21 cellular contexts compared by ENCODE assay signal in genomic region chr4:138297743-138298405, GRCh38. TPM values are rescaled to one million over a fixed set of nuclear protein-coding genes. Genes with fewer than 3 reads are reported as not detected.
"Had no signal": no experiment of that assay in that cellular context is flagged by ENCODE, and none has a peak within 500 bp of the region (broad histone marks: within the 10 kb centered on the region; RNA-seq: fewer than 3 reads in every experiment).

No MANE protein-coding gene starts in this region.

- DNase-seq: activated CD4-positive, alpha-beta T cell treated with anti-CD3 and anti-CD28 coated beads for 1 hour; activated CD4-positive, alpha-beta T cell treated with anti-CD3 and anti-CD28 coated beads, Interleukin-2, amount 50 U/mL, for 48 hours; activated CD8-positive, alpha-beta memory T cell treated with anti-CD3 and anti-CD28 coated beads, Interleukin-2, amount 10 ng/mL, durations not matched to agents 7 days and 5 days; activated effector memory CD4-positive, alpha-beta T cell treated with anti-CD3 and anti-CD28 coated beads, Interleukin-2, amount 50 U/mL, for 16 hours; activated T-cell treated with anti-CD3 and anti-CD28 coated beads, Interleukin-2, amount 50 U/mL, for 4 hours; amygdala; brain microvascular endothelial cell; cerebellar nuclear complex; effector memory CD8-positive, alpha-beta T cell; left cardiac atrium; mucosa of descending colon; naive thymus-derived CD8-positive, alpha-beta T cell; nucleus accumbens; right cardiac atrium; spleen; stimulated activated CD4-positive, alpha-beta T cell treated with anti-CD3 and anti-CD28 coated beads, Interleukin-1b, Interleukin-23, amount 100 ng/mL, for 48 hours; stimulated activated naive B cell treated with anti-CD40 and anti-IgM and Interleukin-4, amounts not matched to agents 10 μg/mL and 1 μg/mL and 100 μg/mL, for 72 hours had no signal

- H3K9me3 ChIP-seq: mucosa of descending colon, spleen, tibial nerve, vagina had no signal

- H3K27me3 ChIP-seq: brain microvascular endothelial cell, spleen, tibial nerve, vagina had no signal

- H3K36me3 ChIP-seq: brain microvascular endothelial cell, spleen, tibial nerve, vagina had no signal

- H3K27ac ChIP-seq: brain microvascular endothelial cell, tibial nerve, vagina had no signal

- H3K4me3 ChIP-seq: lung, mucosa of descending colon, spleen, tibial nerve, vagina had no signal

- H3K4me1 ChIP-seq: spleen, tibial nerve, vagina had no signal

- ATAC-seq: activated CD8-positive, alpha-beta memory T cell treated with anti-CD3 and anti-CD28 coated beads, Interleukin-2, amount 10 ng/mL, durations not matched to agents 7 days and 5 days; activated naive CD4-positive, alpha-beta T cell treated with anti-CD3 and anti-CD28 coated beads, Interleukin-2, amount 50 U/mL, for 72 hours; activated T-cell treated with anti-CD3 and anti-CD28 coated beads, Interleukin-2, amount 50 U/mL, for 4 hours; effector memory CD8-positive, alpha-beta T cell; left cardiac atrium; mucosa of descending colon; naive thymus-derived CD8-positive, alpha-beta T cell; right cardiac atrium; stimulated activated naive B cell treated with anti-CD40 and anti-IgM and Interleukin-4, amounts not matched to agents 10 μg/mL and 1 μg/mL and 100 μg/mL, for 72 hours had no signal

RNA-seq across cellular contexts. Expression of gene SLC7A11, which starts 55.7 kb away (rescaled TPM):
- polyA plus RNA-seq: naive thymus-derived CD8-positive, alpha-beta T cell had no signal
